12 cellular contexts compared by ENCODE assay signal in the genomic region with DNA sequence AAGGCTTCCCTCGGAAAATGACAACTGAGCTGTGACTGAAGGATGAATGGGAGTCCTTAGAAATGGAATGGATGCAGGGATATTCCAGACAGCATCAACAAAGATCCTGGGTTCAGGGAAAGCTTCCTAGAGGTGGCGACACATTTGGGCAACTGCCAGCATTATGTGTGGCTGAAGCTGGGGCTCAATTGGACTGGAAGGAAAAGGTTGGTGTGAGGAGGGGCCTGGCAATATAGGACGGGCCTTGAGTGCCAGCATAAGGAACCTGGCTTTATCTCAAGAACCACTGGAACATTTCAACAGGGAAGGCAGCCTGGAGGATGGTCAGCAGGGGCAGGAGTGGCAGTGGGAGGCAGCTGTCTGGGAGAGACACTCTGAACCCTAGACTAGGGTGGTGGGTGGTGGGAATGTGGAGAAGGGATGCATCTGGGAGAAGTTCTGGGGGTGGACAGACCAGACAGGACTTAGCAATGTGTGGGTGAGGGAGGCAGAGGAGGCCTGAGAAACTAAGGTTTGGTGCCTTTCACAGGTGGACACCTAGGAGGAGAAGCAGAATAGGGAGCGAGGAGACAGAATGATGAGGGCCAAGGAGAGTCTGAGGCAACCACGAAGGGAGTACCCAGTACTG. TPM values are rescaled to one million over a fixed set of nuclear protein-coding genes. Genes with fewer than 3 reads are reported as not detected.
DNase-seq lines count a peak whose midpoint lies in the region; ATAC-seq and TF ChIP-seq lines count a peak whose summit lies in the region.
"Had no signal": no experiment of that assay in that cellular context is flagged by ENCODE, and none has a peak within 500 bp of the region (broad histone marks: within the 10 kb centered on the region; RNA-seq: fewer than 3 reads in every experiment).

No MANE protein-coding gene starts in this region.

- peak overlapping the region; percentile 86 for H3K27ac ChIP-seq in naive thymus-derived CD4-positive, alpha-beta T cell (ENCODE audit: low read depth, low read length)
- H3K27ac ChIP-seq in hepatocyte: no peak overlapping the region

- H3K27me3 ChIP-seq in naive thymus-derived CD4-positive, alpha-beta T cell (ENCODE audit: control insufficient read depth in 2 of 2, insufficient read depth in 2 of 2, low read length in 2 of 2): no peaks in the 10 kb centered on the region
- H3K27me3 ChIP-seq in hepatocyte: no peaks in the 10 kb centered on the region

- no peaks in the 10 kb centered on the region for H3K9me2 ChIP-seq in hepatocyte (replicated peaks; ENCODE audit: insufficient read depth)

- H3K27me3 Mint-ChIP-seq in stimulated activated naive CD8-positive, alpha-beta T cell treated with anti-CD3 and anti-CD28 coated beads, Interleukin-15, Interleukin-2, amounts not matched to agents 100 ng/mL and 50 ng/mL, for 24 hours: no peaks in the 10 kb centered on the region
- no peaks in the 10 kb centered on the region for H3K27me3 Mint-ChIP-seq in activated naive CD8-positive, alpha-beta T cell treated with anti-CD3 and anti-CD28 coated beads, Interleukin-2, amount 50 U/mL, for 24 hours
- no peaks in the 10 kb centered on the region for H3K27me3 Mint-ChIP-seq in naive thymus-derived CD4-positive, alpha-beta T cell

- H3K4me3 Mint-ChIP-seq in stimulated activated naive CD8-positive, alpha-beta T cell treated with anti-CD3 and anti-CD28 coated beads, Interleukin-15, Interleukin-2, amounts not matched to agents 100 ng/mL and 50 ng/mL, for 24 hours: peak overlapping the region; percentile 87
- peak overlapping the region; percentile 78 for H3K4me3 Mint-ChIP-seq in activated naive CD8-positive, alpha-beta T cell treated with anti-CD3 and anti-CD28 coated beads, Interleukin-2, amount 50 U/mL, for 24 hours
- peak overlapping the region; percentile 28 to 88 (median 60) for H3K4me3 Mint-ChIP-seq in naive thymus-derived CD4-positive, alpha-beta T cell

- peaks cover 90% of the 10 kb centered on the region for H3K4me1 Mint-ChIP-seq in stimulated activated naive CD8-positive, alpha-beta T cell treated with anti-CD3 and anti-CD28 coated beads, Interleukin-15, Interleukin-2, amounts not matched to agents 100 ng/mL and 50 ng/mL, for 24 hours (ENCODE audit: low read depth)
- peaks cover 90% of the 10 kb centered on the region for H3K4me1 Mint-ChIP-seq in activated naive CD8-positive, alpha-beta T cell treated with anti-CD3 and anti-CD28 coated beads, Interleukin-2, amount 50 U/mL, for 24 hours
- peaks cover 62 to 92% (median 84%) of the 10 kb centered on the region in 7 donors for H3K4me1 Mint-ChIP-seq in naive thymus-derived CD4-positive, alpha-beta T cell

- intact Hi-C loops in naive thymus-derived CD4-positive, alpha-beta T cell (cut with micrococcal nuclease): loop anchor here in 1 of 2 donors (10.0 kb wide), 2 partner anchors 261 to 411 kb away; a partner anchor contains a TSS

- H3K79me2 ChIP-seq in hepatocyte: peaks cover 19% of the 10 kb centered on the region

- H3K4me1 ChIP-seq in naive thymus-derived CD4-positive, alpha-beta T cell (ENCODE audit: control insufficient read depth in 2 of 2, insufficient read depth in 2 of 2, low read length in 2 of 2): peaks cover 87 to 89% of the 10 kb centered on the region in 2 donors
- peaks cover 35% of the 10 kb centered on the region for H3K4me1 ChIP-seq in hepatocyte (ENCODE audit: insufficient read depth)

- H4K20me1 ChIP-seq in hepatocyte (ENCODE audit: insufficient read depth, poor library complexity, severe bottlenecking): no peaks in the 10 kb centered on the region

- no peaks in the 10 kb centered on the region for H3K9me3 Mint-ChIP-seq in stimulated activated naive CD8-positive, alpha-beta T cell treated with anti-CD3 and anti-CD28 coated beads, Interleukin-15, Interleukin-2, amounts not matched to agents 100 ng/mL and 50 ng/mL, for 24 hours
- no peaks in the 10 kb centered on the region for H3K9me3 Mint-ChIP-seq in activated naive CD8-positive, alpha-beta T cell treated with anti-CD3 and anti-CD28 coated beads, Interleukin-2, amount 50 U/mL, for 24 hours
- H3K9me3 Mint-ChIP-seq in naive thymus-derived CD4-positive, alpha-beta T cell: peaks cover 0 to 2% (median 0%) of the 10 kb centered on the region in 11 donors

- no peak overlapping the region for H3K4me2 ChIP-seq in hepatocyte

- peak overlapping the region; percentile 100 for H3K27ac Mint-ChIP-seq in stimulated activated naive CD8-positive, alpha-beta T cell treated with anti-CD3 and anti-CD28 coated beads, Interleukin-15, Interleukin-2, amounts not matched to agents 100 ng/mL and 50 ng/mL, for 24 hours
- peak overlapping the region; percentile 99 for H3K27ac Mint-ChIP-seq in activated naive CD8-positive, alpha-beta T cell treated with anti-CD3 and anti-CD28 coated beads, Interleukin-2, amount 50 U/mL, for 24 hours
- H3K27ac Mint-ChIP-seq in naive thymus-derived CD4-positive, alpha-beta T cell: peak overlapping the region; percentile 90 to 99 (median 97)

- POLR2A ChIA-PET in naive thymus-derived CD4-positive, alpha-beta T cell (lab: Charles Lee): interaction anchor here (0.6 to 26.8 kb wide), 6 partner anchors 30 to 139 kb away, joined by 4 to 1967 read pairs (median 10); a partner anchor contains a TSS

- CTCF ChIA-PET in naive thymus-derived CD4-positive, alpha-beta T cell (lab: Charles Lee): interaction anchor here (3.1 to 17.9 kb wide), 3 partner anchors 8 to 39 kb away, joined by 31 to 541 read pairs (median 131); a partner anchor contains a TSS

- ATAC-seq in stimulated activated naive CD8-positive, alpha-beta T cell treated with anti-CD3 and anti-CD28 coated beads, Interleukin-15, Interleukin-2, amounts not matched to agents 100 U/mL and 50 U/mL, for 24 hours: no peak
- no peak for ATAC-seq in activated naive CD8-positive, alpha-beta T cell treated with anti-CD3 and anti-CD28 coated beads, Interleukin-2, amount 50 U/mL, for 24 hours
- ATAC-seq in naive thymus-derived CD4-positive, alpha-beta T cell: no peak

- no peak for TF ChIP-seq CTCF in hepatocyte (IDR thresholded peaks at IDR 0.05; ENCODE audit: poor library complexity)

- H3K36me3 ChIP-seq in naive thymus-derived CD4-positive, alpha-beta T cell (ENCODE audit: control insufficient read depth in 2 of 3, insufficient read depth in 3 of 3, low read length in 3 of 3): peaks cover 0 to 15% (median 4%) of the 10 kb centered on the region in 3 experiments
- no peaks in the 10 kb centered on the region for H3K36me3 ChIP-seq in hepatocyte (replicated peaks; ENCODE audit: insufficient read depth, low read depth)

- WGBS in hepatocyte (ENCODE audit: low lambda C conversion rate, missing lambda C conversion rate): 92% methylated on average over 5 of the region's 5 CpGs

- no peak overlapping the region for H2AFZ ChIP-seq in hepatocyte

- H3K9me3 ChIP-seq in naive thymus-derived CD4-positive, alpha-beta T cell (ENCODE audit: control insufficient read depth in 2 of 3, low read length in 3 of 3): no peaks in the 10 kb centered on the region
- no peaks in the 10 kb centered on the region for H3K9me3 ChIP-seq in hepatocyte (ENCODE audit: low read depth)

- H3K4me3 ChIP-seq in naive thymus-derived CD4-positive, alpha-beta T cell (ENCODE audit: low read length): no peak overlapping the region
- H3K4me3 ChIP-seq in hepatocyte: no peak overlapping the region

- no peak for DNase-seq in stimulated activated naive CD8-positive, alpha-beta T cell treated with anti-CD3 and anti-CD28 coated beads, Interleukin-15, Interleukin-2, amounts not matched to agents 100 U/mL and 50 U/mL, for 24 hours
- peak; percentile 9 for DNase-seq in activated naive CD8-positive, alpha-beta T cell treated with anti-CD3 and anti-CD28 coated beads, Interleukin-2, amount 50 U/mL, for 24 hours
- no peak for DNase-seq in naive thymus-derived CD4-positive, alpha-beta T cell
- DNase-seq in NCI-H146 (lab: John Stamatoyannopoulos, UW) (no peak), hepatocyte (ENCODE audit: low spot score) (no peak), SHP77 (lab: John Stamatoyannopoulos, UW) (no peak)
- no peak for DNase-seq in stimulated activated CD4-positive, alpha-beta T cell treated with anti-CD3 and anti-CD28 coated beads, Interleukin-4, amount 100 ng/mL, for 24 hours
- DNase-seq: NCI-H1092 treated with DMSO at 0.1 percent for 48 hours, occipital lobe had no signal

- H3K36me3 Mint-ChIP-seq in stimulated activated naive CD8-positive, alpha-beta T cell treated with anti-CD3 and anti-CD28 coated beads, Interleukin-15, Interleukin-2, amounts not matched to agents 100 ng/mL and 50 ng/mL, for 24 hours (ENCODE audit: low read depth): peaks cover 52% of the 10 kb centered on the region
- peaks cover 48% of the 10 kb centered on the region for H3K36me3 Mint-ChIP-seq in activated naive CD8-positive, alpha-beta T cell treated with anti-CD3 and anti-CD28 coated beads, Interleukin-2, amount 50 U/mL, for 24 hours (ENCODE audit: low read depth)
- peaks cover 0 to 35% (median 4%) of the 10 kb centered on the region in 5 donors for H3K36me3 Mint-ChIP-seq in naive thymus-derived CD4-positive, alpha-beta T cell

RNA-seq across cellular contexts. Expression of a gene that starts 3.5 kb away (rescaled TPM):
- 100 to 1,000 TPM; 156 to 636 (median 224) TPM for total RNA-seq in naive thymus-derived CD4-positive, alpha-beta T cell
- 100 to 1,000 TPM; 569 to 630 TPM for polyA plus RNA-seq in naive thymus-derived CD4-positive, alpha-beta T cell
- 35.9 and 36.6 TPM in 2 replicates for total RNA-seq in hepatocyte
- 411 and 420 TPM in 2 replicates for polyA plus RNA-seq in hepatocyte

RNA-seq across cellular contexts. Expression of a gene that starts 23.1 kb away (rescaled TPM):
- total RNA-seq in naive thymus-derived CD4-positive, alpha-beta T cell: 100 to 1,000 TPM in 3 of 5 experiments, 10 to 100 TPM in 2; 35.7 to 131 (median 124) TPM
- polyA plus RNA-seq in naive thymus-derived CD4-positive, alpha-beta T cell: 10 to 100 TPM; 10.5 to 13.6 TPM
- 3.1 and 6.9 TPM in 2 replicates for total RNA-seq in hepatocyte
- polyA plus RNA-seq in hepatocyte: 17.1 and 34.0 TPM in 2 replicates

RNA-seq across cellular contexts. Expression of a gene that starts 34.4 kb away (rescaled TPM):
- 1,000 to 10,000 TPM in 3 of 5 experiments, 100 to 1,000 TPM in 2; 719 to 1,390 (median 1,130) TPM for total RNA-seq in naive thymus-derived CD4-positive, alpha-beta T cell
- 1,000 to 10,000 TPM; 7,628 to 8,133 TPM for polyA plus RNA-seq in naive thymus-derived CD4-positive, alpha-beta T cell
- 1.2 and 8.1 TPM in 2 replicates for total RNA-seq in hepatocyte
- 3.9 and 12.9 TPM in 2 replicates for polyA plus RNA-seq in hepatocyte
- total RNA-seq: dermis microvascular lymphatic vessel endothelial cell, RPMI7951 had no signal

RNA-seq across cellular contexts. Expression of a gene that starts 49.3 kb away (rescaled TPM):
- 10 to 100 TPM; 12.1 to 34.8 (median 20.7) TPM for total RNA-seq in naive thymus-derived CD4-positive, alpha-beta T cell
- polyA plus RNA-seq in naive thymus-derived CD4-positive, alpha-beta T cell: 10 to 100 TPM in 1 of 2 donors, 1 to 10 TPM in 1; 5.4 to 12.1 TPM
- total RNA-seq in hepatocyte: 11.4 and 14.6 TPM in 2 replicates
- 12.4 and 15.3 TPM in 2 replicates for polyA plus RNA-seq in hepatocyte

Comparison
In these comparisons a context has a peak if more than half of its experiments do, and no peak if none do; other contexts are left out.
1. RNA of a gene that starts 34.4 kb away (total RNA-seq): 719 to 1,390 TPM in naive thymus-derived CD4-positive, alpha-beta T cell; 1.2 to 8.1 TPM in hepatocyte; every median in the first group is over 10 times any median in the second.
2. Peak in every context shown above with its lines, with median percentiles within 50 percentile points of each other: H3K27ac Mint-ChIP-seq and H3K4me3 Mint-ChIP-seq.